ENCODE assay signal across 1 cellular context in genomic region chr2:233021771-233022170, GRCh38.
TF ChIP-seq lines count a peak whose summit lies in the region.

No MANE protein-coding gene starts in this region.

TF ChIP-seq in HepG2, 621 proteins besides CTCF, POLR2A, EP300 and RAD21:
- TF ChIP-seq LCORL (IDR thresholded peaks at IDR 0.05) (peak; percentile 78; the same call in 1 of the 2 replicates), LCORL (CRISPR knock-in tag; IDR thresholded peaks at IDR 0.05) (no peak), CREB1 (IDR thresholded peaks at IDR 0.05) (0 out of 2 replicates have a peak, but pooled peaks have one; percentile 15), CREB1 (CRISPR knock-in tag; IDR thresholded peaks at IDR 0.05) (no peak), SETDB1 (CRISPR knock-in tag; IDR thresholded peaks at IDR 0.05; ENCODE audit: borderline replicate concordance) (no peak)
